9 cellular contexts compared by ENCODE assay signal in genomic region chr6:151765444-151765886, GRCh38. TPM values are rescaled to one million over a fixed set of nuclear protein-coding genes. Genes with fewer than 3 reads are reported as not detected.
DNase-seq lines count a peak whose midpoint lies in the region; ATAC-seq and TF ChIP-seq lines count a peak whose summit lies in the region.
"Had no signal": no experiment of that assay in that cellular context is flagged by ENCODE, and none has a peak within 500 bp of the region (broad histone marks: within the 10 kb centered on the region; RNA-seq: fewer than 3 reads in every experiment).

No MANE protein-coding gene starts in this region.

- no peak for TF ChIP-seq POLR2A in prostate gland (IDR thresholded peaks at IDR 0.05)

- H3K27me3 ChIP-seq in prostate gland (replicated peaks; ENCODE audit: insufficient read depth) = no peaks in the 10 kb centered on the region

- intact Hi-C loops in prostate gland (cut with DNase I) = loop anchor here (2.0 to 10.0 kb wide), 2 partner anchors 321 to 501 kb away; no protein-coding TSS in a partner anchor

- H3K36me3 ChIP-seq in prostate gland = no peaks in the 10 kb centered on the region

- no peaks in the 10 kb centered on the region for H3K4me1 ChIP-seq in prostate gland (replicated peaks)

- 0% methylated on average over 2 of the region's 2 CpGs for WGBS in prostate gland

- H3K27ac Mint-ChIP-seq in activated T-helper 17 cell treated with anti-CD3 and anti-CD28 coated beads, Interleukin-2, amount 50 U/mL, for 72 hours = no peak overlapping the region
- H3K27ac Mint-ChIP-seq in glutamatergic neuron (ENCODE audit: unreplicated experiment) = no peak overlapping the region

- no peaks in the 10 kb centered on the region for H3K9me3 Mint-ChIP-seq in activated T-helper 17 cell treated with anti-CD3 and anti-CD28 coated beads, Interleukin-2, amount 50 U/mL, for 72 hours
- no peaks in the 10 kb centered on the region for H3K9me3 Mint-ChIP-seq in glutamatergic neuron (ENCODE audit: unreplicated experiment)
- H3K9me3 Mint-ChIP-seq: activated T-cell treated with anti-CD3 and anti-CD28 coated beads, Interleukin-2, amount 50 U/mL, for 4 hours had no signal

- H3K27me3 Mint-ChIP-seq in activated T-helper 17 cell treated with anti-CD3 and anti-CD28 coated beads, Interleukin-2, amount 50 U/mL, for 72 hours = peaks cover 15% of the 10 kb centered on the region
- no peaks in the 10 kb centered on the region for H3K27me3 Mint-ChIP-seq in glutamatergic neuron (ENCODE audit: unreplicated experiment)

- peak; percentile 77 for TF ChIP-seq CTCF in glutamatergic neuron (IDR thresholded peaks at IDR 0.05; ENCODE audit: partially characterized antibody, unreplicated experiment)
- TF ChIP-seq CTCF in prostate gland (IDR thresholded peaks at IDR 0.05) = peak; percentile 38 to 77 (median 70)

- peaks cover 7% of the 10 kb centered on the region for H3K4me1 Mint-ChIP-seq in activated T-helper 17 cell treated with anti-CD3 and anti-CD28 coated beads, Interleukin-2, amount 50 U/mL, for 72 hours
- H3K4me1 Mint-ChIP-seq in glutamatergic neuron (ENCODE audit: low read depth, unreplicated experiment) = peaks cover 3% of the 10 kb centered on the region

- H3K4me3 Mint-ChIP-seq in activated T-helper 17 cell treated with anti-CD3 and anti-CD28 coated beads, Interleukin-2, amount 50 U/mL, for 72 hours = no peak overlapping the region
- H3K4me3 Mint-ChIP-seq in glutamatergic neuron (ENCODE audit: unreplicated experiment) = no peak overlapping the region
- H3K4me3 Mint-ChIP-seq: activated T-cell treated with anti-CD3 and anti-CD28 coated beads, Interleukin-2, amount 50 U/mL, for 4 hours had no signal

- H3K9me3 ChIP-seq in prostate gland = no peaks in the 10 kb centered on the region

- H3K4me3 ChIP-seq in prostate gland = no peak overlapping the region

- ATAC-seq in GM19351 (IDR thresholded peaks at IDR 0.05; ENCODE audit: unreplicated experiment) (peak; percentile 72), HG03457 (IDR thresholded peaks at IDR 0.05; ENCODE audit: unreplicated experiment) (peak; percentile 69)
- peak; percentile 52 for ATAC-seq in activated T-helper 17 cell treated with anti-CD3 and anti-CD28 coated beads, Interleukin-2, amount 50 U/mL, for 72 hours (replicated peaks)

- DNase-seq in DMS 273 (lab: John Stamatoyannopoulos, UW; ENCODE audit: unreplicated experiment) = peak; percentile 78
- peak; percentile 59 for DNase-seq in NCI-H69 (lab: John Stamatoyannopoulos, UW)
- DNase-seq in glutamatergic neuron = no peak
- DNase-seq in prostate gland (ENCODE audit: low spot score) = peak; percentile 50
- no peak for DNase-seq in T-helper 9 cell
- DNase-seq: activated T-cell treated with anti-CD3 and anti-CD28 coated beads, Interleukin-2, amount 50 U/mL, for 4 hours had no signal

- H3K36me3 Mint-ChIP-seq in activated T-helper 17 cell treated with anti-CD3 and anti-CD28 coated beads, Interleukin-2, amount 50 U/mL, for 72 hours (ENCODE audit: low read depth) = no peaks in the 10 kb centered on the region
- H3K36me3 Mint-ChIP-seq in glutamatergic neuron (ENCODE audit: unreplicated experiment) = no peaks in the 10 kb centered on the region

- H3K27ac ChIP-seq in prostate gland = no peak overlapping the region

RNA-seq across cellular contexts. Expression of gene ESR1, which starts 42.0 kb away (rescaled TPM):
- total RNA-seq in activated T-helper 17 cell treated with anti-CD3 and anti-CD28 coated beads, Interleukin-2, amount 50 U/mL, for 72 hours = under 1 TPM in 1 of 2 donors, not detected in 1; 0.50 TPM
- total RNA-seq in glutamatergic neuron (ENCODE audit: unreplicated experiment) = not detected
- total RNA-seq in prostate gland = 1 to 10 TPM; 2.3 to 5.6 TPM

Comparison
In these comparisons a context has a peak if more than half of its experiments do, and no peak if none do; other contexts are left out.
1. DNase-seq: peak in DMS 273 (single experiment), NCI-H69 (single experiment) and prostate gland (single experiment); none in glutamatergic neuron (single experiment) and T-helper 9 cell (single experiment).
2. Peak in every context shown above with its lines, with median percentiles within 50 percentile points of each other: ATAC-seq.